Comparison of ENCODE assay signal across 7 cellular contexts in genomic region chr12:9672340-9672739, GRCh38. TPM values are rescaled to one million over a fixed set of nuclear protein-coding genes. Genes with fewer than 3 reads are reported as not detected.
DNase-seq lines count a peak whose midpoint lies in the region; ATAC-seq lines count a peak whose summit lies in the region.
"Not testable (repeated sequence)": the region's sequence is repeated elsewhere in the genome, so short reads cannot be mapped to it uniquely, and the experiment has no call there.

No MANE protein-coding gene starts in this region.

- not testable (repeated sequence) for H3K27me3 ChIP-seq in CD8-positive, alpha-beta memory T cell (ENCODE audit: insufficient read depth, low read length, poor library complexity, severe bottlenecking)

- not testable (repeated sequence) for H3K9me3 ChIP-seq in CD8-positive, alpha-beta memory T cell (ENCODE audit: low read length)

- peaks cover 22 to 75% (median 31%) of the 10 kb centered on the region in 3 donors for H3K36me3 Mint-ChIP-seq in CD8-positive, alpha-beta memory T cell
- H3K36me3 Mint-ChIP-seq in IgD-negative memory B cell = peaks cover 15% of the 10 kb centered on the region
- peaks cover 78% of the 10 kb centered on the region for H3K36me3 Mint-ChIP-seq in T-helper 1 cell treated with Interleukin-12 subunit alpha and Interleukin-12 subunit beta and Interleukin-4 antibody, amounts not matched to agents 30 μg/mL and 1 μg/mL, for 36 hours (ENCODE audit: low read depth)
- H3K36me3 Mint-ChIP-seq in activated CD8-positive, alpha-beta T cell treated with anti-CD3 and anti-CD28 coated beads, Interleukin-2, amount 10 ng/mL, durations not matched to agents 7 days and 5 days (ENCODE audit: low read depth) = peaks cover 79% of the 10 kb centered on the region
- H3K36me3 Mint-ChIP-seq in activated naive CD4-positive, alpha-beta T cell treated with anti-CD3 and anti-CD28 coated beads, Interleukin-2, amount 50 U/mL, for 24 hours = peaks cover 56% of the 10 kb centered on the region
- H3K36me3 Mint-ChIP-seq in effector memory CD8-positive, alpha-beta T cell (ENCODE audit: insufficient read depth) = peaks cover 58% of the 10 kb centered on the region
- peaks cover 94% of the 10 kb centered on the region for H3K36me3 Mint-ChIP-seq in stimulated activated effector memory CD8-positive, alpha-beta T cell treated with anti-CD3 and anti-CD28 coated beads, Interleukin-12 subunit alpha, Interleukin-12 subunit beta, amount 100 ng/mL, for 72 hours

- peaks cover 62% of the 10 kb centered on the region for H3K4me1 ChIP-seq in CD8-positive, alpha-beta memory T cell (ENCODE audit: insufficient read depth, low read length)

- peak overlapping the region; percentile 66 for H3K4me3 ChIP-seq in CD8-positive, alpha-beta memory T cell (ENCODE audit: low read length)

- CTCF ChIA-PET in CD8-positive, alpha-beta memory T cell (lab: Charles Lee) = interaction anchor here (0.9 to 2.6 kb wide), 5 partner anchors 12 to 71 kb away, joined by 3 to 16 read pairs (median 3); no protein-coding TSS in a partner anchor
- CTCF ChIA-PET in activated CD8-positive, alpha-beta T cell treated with anti-CD3 and anti-CD28 coated beads, Interleukin-2, amount 10 ng/mL, durations not matched to agents 7 days and 5 days (lab: Charles Lee) = interaction anchor here (0.9 to 2.7 kb wide), 6 partner anchors 9 to 70 kb away, joined by 3 to 18 read pairs (median 4); no protein-coding TSS in a partner anchor

- H3K27ac ChIP-seq in CD8-positive, alpha-beta memory T cell (ENCODE audit: low read depth, low read length) = peak overlapping the region; percentile 52

- H3K27me3 Mint-ChIP-seq in CD8-positive, alpha-beta memory T cell; IgD-negative memory B cell; T-helper 1 cell treated with Interleukin-12 subunit alpha and Interleukin-12 subunit beta and Interleukin-4 antibody, amounts not matched to agents 30 μg/mL and 1 μg/mL, for 36 hours (ENCODE audit: low read depth); activated CD8-positive, alpha-beta T cell treated with anti-CD3 and anti-CD28 coated beads, Interleukin-2, amount 10 ng/mL, durations not matched to agents 7 days and 5 days (ENCODE audit: low read depth); activated naive CD4-positive, alpha-beta T cell treated with anti-CD3 and anti-CD28 coated beads, Interleukin-2, amount 50 U/mL, for 24 hours; effector memory CD8-positive, alpha-beta T cell: not testable (repeated sequence)

- peak overlapping the region; percentile 86 to 98 (median 92) for H3K4me3 Mint-ChIP-seq in CD8-positive, alpha-beta memory T cell
- H3K4me3 Mint-ChIP-seq in IgD-negative memory B cell = peak overlapping the region; percentile 85 to 92 (median 88)
- H3K4me3 Mint-ChIP-seq in T-helper 1 cell treated with Interleukin-12 subunit alpha and Interleukin-12 subunit beta and Interleukin-4 antibody, amounts not matched to agents 30 μg/mL and 1 μg/mL, for 36 hours = peak overlapping the region; percentile 91
- H3K4me3 Mint-ChIP-seq in activated CD8-positive, alpha-beta T cell treated with anti-CD3 and anti-CD28 coated beads, Interleukin-2, amount 10 ng/mL, durations not matched to agents 7 days and 5 days = peak overlapping the region; percentile 86
- peak overlapping the region; percentile 90 for H3K4me3 Mint-ChIP-seq in activated naive CD4-positive, alpha-beta T cell treated with anti-CD3 and anti-CD28 coated beads, Interleukin-2, amount 50 U/mL, for 24 hours
- H3K4me3 Mint-ChIP-seq in effector memory CD8-positive, alpha-beta T cell = peak overlapping the region; percentile 75 to 93
- H3K4me3 Mint-ChIP-seq in stimulated activated effector memory CD8-positive, alpha-beta T cell treated with anti-CD3 and anti-CD28 coated beads, Interleukin-12 subunit alpha, Interleukin-12 subunit beta, amount 100 ng/mL, for 72 hours = peak overlapping the region; percentile 79

- H3K27ac Mint-ChIP-seq in CD8-positive, alpha-beta memory T cell = peak overlapping the region; percentile 64 to 97 (median 94)
- peak overlapping the region; percentile 78 to 94 (median 90) for H3K27ac Mint-ChIP-seq in IgD-negative memory B cell
- peak overlapping the region; percentile 94 for H3K27ac Mint-ChIP-seq in T-helper 1 cell treated with Interleukin-12 subunit alpha and Interleukin-12 subunit beta and Interleukin-4 antibody, amounts not matched to agents 30 μg/mL and 1 μg/mL, for 36 hours
- H3K27ac Mint-ChIP-seq in activated CD8-positive, alpha-beta T cell treated with anti-CD3 and anti-CD28 coated beads, Interleukin-2, amount 10 ng/mL, durations not matched to agents 7 days and 5 days = peak overlapping the region; percentile 97
- H3K27ac Mint-ChIP-seq in activated naive CD4-positive, alpha-beta T cell treated with anti-CD3 and anti-CD28 coated beads, Interleukin-2, amount 50 U/mL, for 24 hours = peak overlapping the region; percentile 98
- peak overlapping the region; percentile 90 to 92 for H3K27ac Mint-ChIP-seq in effector memory CD8-positive, alpha-beta T cell
- peak overlapping the region; percentile 98 for H3K27ac Mint-ChIP-seq in stimulated activated effector memory CD8-positive, alpha-beta T cell treated with anti-CD3 and anti-CD28 coated beads, Interleukin-12 subunit alpha, Interleukin-12 subunit beta, amount 100 ng/mL, for 72 hours

- H3K36me3 ChIP-seq in CD8-positive, alpha-beta memory T cell (ENCODE audit: insufficient read depth, low read length) = not testable (repeated sequence)

- not testable (repeated sequence) for DNase-seq in CD8-positive, alpha-beta memory T cell; activated CD8-positive, alpha-beta T cell treated with anti-CD3 and anti-CD28 coated beads, Interleukin-2, amount 10 ng/mL, durations not matched to agents 7 days and 5 days; effector memory CD8-positive, alpha-beta T cell; stimulated activated effector memory CD8-positive, alpha-beta T cell treated with anti-CD3 and anti-CD28 coated beads, Interleukin-12 subunit alpha, Interleukin-12 subunit beta, amount 100 ng/mL, for 72 hours (ENCODE audit: low spot score in 2 of 2)

- ATAC-seq in activated CD8-positive, alpha-beta T cell treated with anti-CD3 and anti-CD28 coated beads, Interleukin-2, amount 10 ng/mL, durations not matched to agents 7 days and 5 days; effector memory CD8-positive, alpha-beta T cell (replicated peaks); stimulated activated effector memory CD8-positive, alpha-beta T cell treated with anti-CD3 and anti-CD28 coated beads, Interleukin-12 subunit alpha, Interleukin-12 subunit beta, amount 100 ng/mL, for 72 hours: not testable (repeated sequence)

- POLR2A ChIA-PET in CD8-positive, alpha-beta memory T cell (lab: Charles Lee) = interaction anchor here (1.0 to 1.6 kb wide), 2 partner anchors 10 to 25 kb away, joined by 5 read pairs; no protein-coding TSS in a partner anchor
- POLR2A ChIA-PET in activated CD8-positive, alpha-beta T cell treated with anti-CD3 and anti-CD28 coated beads, Interleukin-2, amount 10 ng/mL, durations not matched to agents 7 days and 5 days (lab: Charles Lee) = interaction anchor here (0.6 to 6.5 kb wide), 10 partner anchors 11 to 713 kb away, joined by 3 to 169 read pairs (median 8); partner anchors contain the start of genes CD69 and CLEC2B

- H3K4me1 Mint-ChIP-seq in CD8-positive, alpha-beta memory T cell = peaks cover 66 to 88% (median 71%) of the 10 kb centered on the region in 3 donors
- H3K4me1 Mint-ChIP-seq in IgD-negative memory B cell = peaks cover 66 to 73% (median 69%) of the 10 kb centered on the region in 3 donors
- peaks cover 60% of the 10 kb centered on the region for H3K4me1 Mint-ChIP-seq in T-helper 1 cell treated with Interleukin-12 subunit alpha and Interleukin-12 subunit beta and Interleukin-4 antibody, amounts not matched to agents 30 μg/mL and 1 μg/mL, for 36 hours (ENCODE audit: low read depth)
- H3K4me1 Mint-ChIP-seq in activated CD8-positive, alpha-beta T cell treated with anti-CD3 and anti-CD28 coated beads, Interleukin-2, amount 10 ng/mL, durations not matched to agents 7 days and 5 days (ENCODE audit: low read depth) = peaks cover 58% of the 10 kb centered on the region
- H3K4me1 Mint-ChIP-seq in activated naive CD4-positive, alpha-beta T cell treated with anti-CD3 and anti-CD28 coated beads, Interleukin-2, amount 50 U/mL, for 24 hours = peaks cover 36% of the 10 kb centered on the region
- peaks cover 59 to 75% of the 10 kb centered on the region in 2 donors for H3K4me1 Mint-ChIP-seq in effector memory CD8-positive, alpha-beta T cell (ENCODE audit: low read depth in 2 of 2)
- peaks cover 71% of the 10 kb centered on the region for H3K4me1 Mint-ChIP-seq in stimulated activated effector memory CD8-positive, alpha-beta T cell treated with anti-CD3 and anti-CD28 coated beads, Interleukin-12 subunit alpha, Interleukin-12 subunit beta, amount 100 ng/mL, for 72 hours

- not testable (repeated sequence) for H3K9me3 Mint-ChIP-seq in CD8-positive, alpha-beta memory T cell; IgD-negative memory B cell; T-helper 1 cell treated with Interleukin-12 subunit alpha and Interleukin-12 subunit beta and Interleukin-4 antibody, amounts not matched to agents 30 μg/mL and 1 μg/mL, for 36 hours; activated CD8-positive, alpha-beta T cell treated with anti-CD3 and anti-CD28 coated beads, Interleukin-2, amount 10 ng/mL, durations not matched to agents 7 days and 5 days (ENCODE audit: insufficient read depth); activated naive CD4-positive, alpha-beta T cell treated with anti-CD3 and anti-CD28 coated beads, Interleukin-2, amount 50 U/mL, for 24 hours; effector memory CD8-positive, alpha-beta T cell; stimulated activated effector memory CD8-positive, alpha-beta T cell treated with anti-CD3 and anti-CD28 coated beads, Interleukin-12 subunit alpha, Interleukin-12 subunit beta, amount 100 ng/mL, for 72 hours

RNA-seq across cellular contexts. Expression of gene CLEC2D, which starts 2.8 kb away (rescaled TPM):
- 100 to 1,000 TPM; 320 to 340 TPM for total RNA-seq in CD8-positive, alpha-beta memory T cell
- polyA plus RNA-seq in CD8-positive, alpha-beta memory T cell = 311 TPM
- 102 TPM for polyA plus RNA-seq in IgD-negative memory B cell
- total RNA-seq in activated CD8-positive, alpha-beta T cell treated with anti-CD3 and anti-CD28 coated beads, Interleukin-2, amount 10 ng/mL, durations not matched to agents 7 days and 5 days = 100 to 1,000 TPM; 277 to 282 TPM
